In the genomic region with DNA sequence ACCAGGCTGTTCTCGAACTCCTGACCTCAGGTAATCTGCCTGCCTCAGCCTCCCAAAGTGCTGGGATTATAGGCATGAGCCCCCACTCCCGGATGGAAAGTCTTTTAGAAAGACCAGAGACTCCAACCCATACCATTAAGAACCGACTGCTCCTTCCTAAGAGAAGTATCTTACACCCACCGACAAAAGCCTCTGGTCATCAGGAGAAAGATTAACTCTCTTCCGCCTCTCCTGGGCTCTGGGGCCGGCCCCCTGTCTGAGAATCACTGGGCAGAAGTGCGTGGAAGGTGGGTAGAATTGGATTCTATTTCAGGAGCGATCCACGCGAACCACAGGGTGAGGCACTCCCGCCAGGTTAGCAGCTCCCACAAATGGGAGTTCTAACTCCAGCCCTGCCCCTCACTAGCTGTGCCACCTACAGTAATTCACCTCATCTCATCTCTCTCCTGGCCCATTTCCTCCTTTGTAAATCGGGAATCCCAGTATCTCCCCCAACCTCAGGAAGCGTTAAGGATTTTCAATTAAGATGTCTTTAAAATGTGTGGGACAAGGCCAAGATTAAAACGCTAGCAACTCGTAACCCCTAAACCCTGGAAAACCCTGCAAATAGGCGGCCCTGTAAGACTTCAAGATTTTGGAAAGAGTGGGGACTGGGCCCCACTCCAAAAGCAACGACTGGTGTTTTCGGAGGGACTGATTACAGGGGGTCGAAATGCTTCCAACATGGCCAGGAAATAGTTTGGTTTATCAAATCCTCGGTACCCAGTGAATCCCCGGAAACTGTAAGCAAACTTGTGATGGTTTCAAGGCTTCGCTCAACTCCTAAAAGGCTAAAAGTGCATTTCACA, we compare ENCODE assay signal across 8 cellular contexts. TPM values are rescaled to one million over a fixed set of nuclear protein-coding genes. Genes with fewer than 3 reads are reported as not detected.
DNase-seq lines count a peak whose midpoint lies in the region; ATAC-seq, FAIRE-seq and TF ChIP-seq lines count a peak whose summit lies in the region.

No MANE protein-coding gene starts in this region.

- peaks cover 30% of the 10 kb centered on the region for H3K4me1 ChIP-seq in astrocyte (ENCODE audit: insufficient read depth, low read length)
- peaks cover 10 to 59% (median 44%) of the 10 kb centered on the region in 4 donors for H3K4me1 ChIP-seq in liver (ENCODE audit: control insufficient read depth in 4 of 4, insufficient read depth in 4 of 4, low read length in 3 of 4)
- H3K4me1 ChIP-seq in tibial nerve = peaks cover 0 to 71% (median 33%) of the 10 kb centered on the region in 4 donors

- H3K27ac ChIP-seq in astrocyte (ENCODE audit: low read depth, low read length) (peak overlapping the region; percentile 70), liver (ENCODE audit: low read depth in 1 of 2, low read length in 2 of 2) (peak overlapping the region; percentile 100), tibial nerve (peak overlapping the region; percentile 98 to 100 (median 100))

- no peak for TF ChIP-seq POLR2A in tibial nerve (IDR thresholded peaks at IDR 0.05)

- H4K20me1 ChIP-seq in astrocyte (ENCODE audit: insufficient read depth, low read length) = peaks cover 55% of the 10 kb centered on the region

- H3K36me3 ChIP-seq in astrocyte (ENCODE audit: insufficient read depth, low read length) (peaks cover 33% of the 10 kb centered on the region), liver (ENCODE audit: control insufficient read depth in 4 of 4, insufficient read depth in 3 of 4, low read depth in 1 of 4, low read length in 3 of 4) (peaks cover 19 to 35% (median 31%) of the 10 kb centered on the region in 4 donors), tibial nerve (peaks cover 7 to 43% (median 37%) of the 10 kb centered on the region in 3 donors)

- no peak for DNase-seq in activated T-cell treated with anti-CD3 and anti-CD28 coated beads, Interleukin-2, amount 50 U/mL, for 4 hours
- no peak for DNase-seq in activated T-cell treated with anti-CD3 and anti-CD28 coated beads, Interleukin-2, amount 50 U/mL, for 1 hour
- no peak for DNase-seq in astrocyte (ENCODE audit: low read depth)
- DNase-seq in tibial nerve (ENCODE audit: low spot score in 2 of 2) = no peak
- DNase-seq in NCI-H187 treated with DMSO at 0.1 percent for 48 hours (lab: John Stamatoyannopoulos, UW) = no peak
- DNase-seq in SW 1271 (lab: John Stamatoyannopoulos, UW) = no peak

- H3K9me3 Mint-ChIP-seq in activated T-cell treated with anti-CD3 and anti-CD28 coated beads, Interleukin-2, amount 50 U/mL, for 4 hours = no peaks in the 10 kb centered on the region
- H3K9me3 Mint-ChIP-seq in astrocyte (ENCODE audit: unreplicated experiment) = no peaks in the 10 kb centered on the region

- H3K27me3 ChIP-seq in astrocyte (ENCODE audit: insufficient read depth, low read length) (no peaks in the 10 kb centered on the region), liver (ENCODE audit: control insufficient read depth in 4 of 4, insufficient read depth in 4 of 4, low read length in 3 of 4) (no peaks in the 10 kb centered on the region), tibial nerve (no peaks in the 10 kb centered on the region)

- peaks cover 42% of the 10 kb centered on the region for H3K36me3 Mint-ChIP-seq in activated T-cell treated with anti-CD3 and anti-CD28 coated beads, Interleukin-2, amount 50 U/mL, for 4 hours (ENCODE audit: insufficient read depth)
- peaks cover 19% of the 10 kb centered on the region for H3K36me3 Mint-ChIP-seq in astrocyte (ENCODE audit: low read depth, unreplicated experiment)

- H3K4me1 Mint-ChIP-seq in activated T-cell treated with anti-CD3 and anti-CD28 coated beads, Interleukin-2, amount 50 U/mL, for 4 hours (ENCODE audit: low read depth) = peaks cover 69% of the 10 kb centered on the region
- peaks cover 21% of the 10 kb centered on the region for H3K4me1 Mint-ChIP-seq in astrocyte (ENCODE audit: low read depth, unreplicated experiment)

- H3K4me2 ChIP-seq in astrocyte (ENCODE audit: low read length) = peak overlapping the region; percentile 93

- no peaks in the 10 kb centered on the region for H3K27me3 Mint-ChIP-seq in activated T-cell treated with anti-CD3 and anti-CD28 coated beads, Interleukin-2, amount 50 U/mL, for 4 hours (ENCODE audit: low read depth)
- H3K27me3 Mint-ChIP-seq in astrocyte (ENCODE audit: low read depth, unreplicated experiment) = no peaks in the 10 kb centered on the region

- H2AFZ ChIP-seq in astrocyte (ENCODE audit: low read depth, low read length) = no peak overlapping the region

- FAIRE-seq in astrocyte (lab: Jason Lieb, UNC) = no peak

- TF ChIP-seq CTCF in astrocyte (IDR thresholded peaks at IDR 0.05; ENCODE audit: insufficient read depth, low read depth, low read length) = no peak
- TF ChIP-seq CTCF in liver (IDR thresholded peaks at IDR 0.05; ENCODE audit: low read depth, low read length, missing input control) = no peak
- TF ChIP-seq CTCF in tibial nerve (IDR thresholded peaks at IDR 0.05) = no peak

- no peak for TF ChIP-seq EP300 in tibial nerve (IDR thresholded peaks at IDR 0.05)

- H3K79me2 ChIP-seq in astrocyte (ENCODE audit: insufficient read depth, low read length) = peaks cover 56% of the 10 kb centered on the region

- H3K27ac Mint-ChIP-seq in astrocyte (ENCODE audit: unreplicated experiment) = peak overlapping the region; percentile 90

- H3K9me3 ChIP-seq in astrocyte (ENCODE audit: insufficient read depth, low read depth, low read length) (no peaks in the 10 kb centered on the region), liver (ENCODE audit: control insufficient read depth in 4 of 4, low read length in 3 of 4) (no peaks in the 10 kb centered on the region), tibial nerve (no peaks in the 10 kb centered on the region)

- TF ChIP-seq RAD21 in liver (IDR thresholded peaks at IDR 0.05) = no peak

- WGBS in liver = 15% methylated on average over 22 of the region's 22 CpGs
- WGBS in tibial nerve, 2 donors = 17 to 21% methylated on average over 22 of the region's 22 CpGs

- H3K4me3 ChIP-seq in astrocyte (ENCODE audit: insufficient read depth, low read depth, low read length) (peak overlapping the region; percentile 84), liver (ENCODE audit: low read depth in 1 of 3, low read length in 3 of 3) (peak overlapping the region; percentile 44 to 94 (median 89)), tibial nerve (peak overlapping the region; percentile 50 to 100 (median 81))

- ATAC-seq in activated T-cell treated with anti-CD3 and anti-CD28 coated beads, Interleukin-2, amount 50 U/mL, for 4 hours = no peak
- ATAC-seq in GM19324 (IDR thresholded peaks at IDR 0.05; ENCODE audit: low FRiP score, unreplicated experiment) = no peak

- peak overlapping the region; percentile 97 for H3K4me3 Mint-ChIP-seq in activated T-cell treated with anti-CD3 and anti-CD28 coated beads, Interleukin-2, amount 50 U/mL, for 4 hours
- H3K4me3 Mint-ChIP-seq in astrocyte (ENCODE audit: unreplicated experiment) = peak overlapping the region; percentile 92

- H3K9ac ChIP-seq in astrocyte (ENCODE audit: low read length) (peak overlapping the region; percentile 90), liver (ENCODE audit: low read depth in 1 of 2, low read length in 2 of 2) (peak overlapping the region; percentile 27 to 96)

TF ChIP-seq in liver, 16 proteins besides CTCF, POLR2A, EP300 and RAD21:
- TF ChIP-seq FOXA2 (IDR thresholded peaks at IDR 0.05) = no peak
- peak; percentile 13 for TF ChIP-seq TAF1 (conservative IDR thresholded peaks at IDR 0.05)
- TF ChIP-seq ATF3 (IDR thresholded peaks at IDR 0.05) = no peak
TF ChIP-seq in liver: peak in this region for 1.

RNA-seq across cellular contexts. Expression of gene HNRNPL, which starts 1.3 kb away (rescaled TPM):
- 100 to 1,000 TPM; 679 to 736 (median 698) TPM for total RNA-seq in activated T-cell treated with anti-CD3 and anti-CD28 coated beads, Interleukin-2, amount 50 U/mL, for 4 hours
- total RNA-seq in astrocyte (285 and 314 TPM in 2 replicates), liver (100 to 1,000 TPM; 115 to 166 TPM), tibial nerve (100 to 1,000 TPM; 170 to 205 (median 179) TPM)
- 10 to 100 TPM; 50.4 to 76.5 TPM for polyA plus RNA-seq in liver

RNA-seq across cellular contexts. Expression of gene ECH1, which starts 16.9 kb away (rescaled TPM):
- total RNA-seq in activated T-cell treated with anti-CD3 and anti-CD28 coated beads, Interleukin-2, amount 50 U/mL, for 4 hours = 100 to 1,000 TPM in 2 of 3 donors, 10 to 100 TPM in 1; 91.1 to 109 (median 108) TPM
- 51.4 and 53.3 TPM in 2 replicates for total RNA-seq in astrocyte
- total RNA-seq in liver = 100 to 1,000 TPM; 226 to 259 TPM
- 1,000 to 10,000 TPM in 1 of 2 donors, 100 to 1,000 TPM in 1; 581 to 1,082 TPM for polyA plus RNA-seq in liver
- total RNA-seq in tibial nerve = 100 to 1,000 TPM in 3 of 4 donors, 10 to 100 TPM in 1; 81.8 to 135 (median 119) TPM

RNA-seq across cellular contexts. Expression of gene RINL, which starts 29.6 kb away (rescaled TPM):
- 10 to 100 TPM; 65.2 to 77.3 (median 68.6) TPM for total RNA-seq in activated T-cell treated with anti-CD3 and anti-CD28 coated beads, Interleukin-2, amount 50 U/mL, for 4 hours
- total RNA-seq in astrocyte (0.91 and 1.3 TPM in 2 replicates), liver (1 to 10 TPM; 4.9 to 5.5 TPM), tibial nerve (10 to 100 TPM in 2 of 4 donors, 1 to 10 TPM in 2; 8.4 to 28.8 (median 11.6) TPM)
- polyA plus RNA-seq in liver = 1 to 10 TPM; 5.5 to 8.7 TPM

RNA-seq across cellular contexts. Expression of gene LGALS4, which starts 35.8 kb away (rescaled TPM):
- 1 to 10 TPM; 1.7 to 2.7 (median 2.2) TPM for total RNA-seq in activated T-cell treated with anti-CD3 and anti-CD28 coated beads, Interleukin-2, amount 50 U/mL, for 4 hours
- 0.32 TPM in 1 of 2 replicates, not detected in the other for total RNA-seq in astrocyte
- total RNA-seq in liver = 10 to 100 TPM in 1 of 2 donors, under 1 TPM in 1; 0.42 to 13.7 TPM
- 10 to 100 TPM; 10.5 to 40.6 TPM for polyA plus RNA-seq in liver
- 1 to 10 TPM in 1 of 4 donors, under 1 TPM in 2, not detected in 1; 0.20 to 2.1 (median 0.63) TPM for total RNA-seq in tibial nerve

RNA-seq across cellular contexts. Expression of gene SIRT2, which starts 50.9 kb away (rescaled TPM):
- 10 to 100 TPM; 23.5 to 29.8 (median 27.3) TPM for total RNA-seq in activated T-cell treated with anti-CD3 and anti-CD28 coated beads, Interleukin-2, amount 50 U/mL, for 4 hours
- total RNA-seq in astrocyte = 35.3 and 35.7 TPM in 2 replicates
- total RNA-seq in liver = 10 to 100 TPM; 21.8 to 42.2 TPM
- polyA plus RNA-seq in liver = 10 to 100 TPM; 26.1 to 27.6 TPM
- 100 to 1,000 TPM; 108 to 154 (median 129) TPM for total RNA-seq in tibial nerve
